Comparison of ENCODE assay signal across 3 cellular contexts in the genomic region with DNA sequence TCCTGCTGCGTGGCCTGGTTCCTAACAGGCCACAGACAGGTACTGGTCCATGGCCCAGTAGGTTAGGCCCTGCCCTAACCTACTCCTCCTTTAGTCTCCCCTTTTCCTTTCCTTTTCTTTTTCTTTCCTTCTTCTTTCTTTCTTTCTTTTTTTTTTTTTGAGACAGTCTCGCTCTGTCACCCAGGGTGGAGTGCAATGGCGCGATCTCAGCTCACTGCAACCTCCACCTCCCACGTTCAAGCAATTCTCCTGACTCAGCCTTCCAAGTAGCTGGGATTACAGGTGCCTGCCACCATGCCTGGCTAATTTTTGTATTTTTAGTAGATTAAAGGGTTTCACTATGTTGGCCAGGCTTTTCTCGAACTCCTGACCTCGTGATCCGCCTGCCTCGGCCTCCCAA. TPM values are rescaled to one million over a fixed set of nuclear protein-coding genes. Genes with fewer than 3 reads are reported as not detected.
"Had no signal": no experiment of that assay in that cellular context is flagged by ENCODE, and none has a peak within 500 bp of the region (broad histone marks: within the 10 kb centered on the region; RNA-seq: fewer than 3 reads in every experiment).

No MANE protein-coding gene starts in this region.

RNA-seq across cellular contexts. Expression of gene SAP25, which starts 37.7 kb away (rescaled TPM):
- total RNA-seq: urinary bladder had no signal

RNA-seq across cellular contexts. Expression of gene FBXO24, which starts 50.1 kb away (rescaled TPM):
- total RNA-seq: temporal lobe, thoracic aorta had no signal
